11 cellular contexts compared by ENCODE assay signal in the genomic region with DNA sequence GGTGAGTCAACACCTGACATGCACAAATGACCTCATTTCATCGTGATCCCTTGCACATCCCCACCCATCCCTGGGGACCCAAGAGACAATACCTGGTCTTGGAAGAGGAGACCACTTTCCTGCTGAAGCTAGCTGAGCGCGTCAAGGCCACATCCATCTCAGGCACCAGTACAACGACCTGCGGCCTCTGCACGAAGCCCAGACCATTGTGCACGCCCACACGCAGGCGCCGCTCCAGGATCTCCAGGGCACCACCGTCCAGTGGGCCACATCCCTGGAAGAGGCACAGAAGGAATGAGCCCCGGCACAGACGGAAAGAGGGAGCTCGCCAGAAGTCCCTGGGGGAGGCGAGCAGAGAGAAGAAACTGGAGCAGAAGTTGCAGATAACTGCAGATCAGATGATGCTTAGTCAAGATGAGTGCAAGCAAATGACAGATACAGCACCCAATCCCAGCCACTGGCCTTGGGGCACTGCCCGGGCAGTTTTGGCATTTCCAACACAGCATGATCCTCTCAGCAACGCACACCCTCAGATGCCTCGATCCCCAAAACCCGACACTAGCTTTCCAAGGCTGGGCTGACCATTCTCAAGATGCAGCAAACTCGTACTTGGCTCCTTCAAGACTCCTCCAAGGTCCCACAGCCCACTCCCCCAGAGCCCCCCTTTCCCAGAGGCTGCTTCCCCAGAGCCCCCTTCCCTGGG.
"Had no signal": no experiment of that assay in that cellular context is flagged by ENCODE, and none has a peak within 500 bp of the region (broad histone marks: within the 10 kb centered on the region; RNA-seq: fewer than 3 reads in every experiment).

No MANE protein-coding gene starts in this region.

- ATAC-seq: activated naive CD4-positive, alpha-beta T cell treated with anti-CD3 and anti-CD28 coated beads, Interleukin-2, amount 50 U/mL, for 72 hours; esophagus mucosa; natural killer cell treated with Interleukin-12 subunit alpha and Interleukin-12 subunit beta and Interleukin-15 and Interleukin-18, amount 100 ng/mL, for 72 hours had no signal

- H3K9me3 ChIP-seq: sigmoid colon, suprapubic skin had no signal

- H3K27ac ChIP-seq: sigmoid colon, suprapubic skin had no signal

- DNase-seq: activated CD4-positive, alpha-beta memory T cell treated with anti-CD3 and anti-CD28 coated beads, Interleukin-2, amount 10 ng/mL, durations not matched to agents 7 days and 5 days; amniotic stem cell; cerebellar nuclear complex; sigmoid colon; stimulated activated CD4-positive, alpha-beta T cell treated with anti-CD3 and anti-CD28 coated beads, Interleukin-12 subunit alpha, Interleukin-12 subunit beta, amount 100 ng/mL, for 4 hours; stimulated activated naive CD4-positive, alpha-beta T cell treated with Interleukin-2 at 50 U/mL for 16 hours; T-helper 9 cell had no signal

- H3K27me3 ChIP-seq: sigmoid colon, suprapubic skin had no signal

- H3K4me3 ChIP-seq: sigmoid colon, suprapubic skin had no signal

- H3K4me1 ChIP-seq: sigmoid colon had no signal
